Comparison of ENCODE assay signal across 21 cellular contexts in genomic region chr2:163351966-163352365, GRCh38.
"Had no signal": no experiment of that assay in that cellular context is flagged by ENCODE, and none has a peak within 500 bp of the region (broad histone marks: within the 10 kb centered on the region; RNA-seq: fewer than 3 reads in every experiment).

No MANE protein-coding gene starts in this region.

- DNase-seq: activated CD4-positive, alpha-beta T cell treated with anti-CD3 and anti-CD28 coated beads for 4 hours; activated CD4-positive, alpha-beta T cell treated with anti-CD3 and anti-CD28 coated beads, Interleukin-2, amount 50 U/mL, for 4 hours; activated effector memory CD4-positive, alpha-beta T cell treated with Interleukin-2 at 50 U/mL for 16 hours; activated naive CD4-positive, alpha-beta T cell treated with Interleukin-2 at 50 U/mL for 16 hours; anterior cingulate cortex; endodermal cell; foreskin fibroblast; heart right ventricle; lower lobe of right lung; mesendoderm; nucleus accumbens; pancreas; psoas muscle; stimulated activated CD4-positive, alpha-beta T cell treated with anti-CD3 and anti-CD28 coated beads, Interleukin-15, amount 100 ng/mL, for 24 hours; stimulated activated CD4-positive, alpha-beta T cell treated with anti-CD3 and anti-CD28 coated beads, Interleukin-2, amount 100 ng/mL, for 24 hours; stimulated activated naive CD4-positive, alpha-beta T cell; T-helper 1 cell had no signal

- ATAC-seq: esophagus mucosa, heart right ventricle, left lobe of liver, lower lobe of right lung, pancreas, psoas muscle had no signal

- H3K4me1 ChIP-seq: pancreas, psoas muscle had no signal

- H3K27me3 ChIP-seq: heart right ventricle, pancreas, right atrium auricular region, tibial nerve had no signal

- H3K9me3 ChIP-seq: heart right ventricle, lower lobe of right lung, pancreas, psoas muscle, right atrium auricular region, tibial nerve had no signal

- H3K36me3 ChIP-seq: heart right ventricle, lower lobe of right lung, pancreas, right atrium auricular region, tibial nerve had no signal

- H3K4me3 ChIP-seq: heart right ventricle, lower lobe of right lung, pancreas, psoas muscle, right atrium auricular region, tibial nerve had no signal
